13 cellular contexts compared by ENCODE assay signal in genomic region chr7:139661043-139661440, GRCh38.
DNase-seq lines count a peak whose midpoint lies in the region; ATAC-seq lines count a peak whose summit lies in the region.
"Had no signal": no experiment of that assay in that cellular context is flagged by ENCODE, and none has a peak within 500 bp of the region (broad histone marks: within the 10 kb centered on the region; RNA-seq: fewer than 3 reads in every experiment).

No MANE protein-coding gene starts in this region.

- H3K27ac Mint-ChIP-seq in activated T-helper 17 cell treated with anti-CD3 and anti-CD28 coated beads, Interleukin-2, amount 50 U/mL, for 72 hours, result peak overlapping the region; percentile 37

- peaks cover 15% of the 10 kb centered on the region for H3K36me3 Mint-ChIP-seq in activated T-helper 17 cell treated with anti-CD3 and anti-CD28 coated beads, Interleukin-2, amount 50 U/mL, for 72 hours (ENCODE audit: low read depth)

- H3K9me3 Mint-ChIP-seq in activated T-helper 17 cell treated with anti-CD3 and anti-CD28 coated beads, Interleukin-2, amount 50 U/mL, for 72 hours, result no peaks in the 10 kb centered on the region

- no peaks in the 10 kb centered on the region for H3K27me3 Mint-ChIP-seq in activated T-helper 17 cell treated with anti-CD3 and anti-CD28 coated beads, Interleukin-2, amount 50 U/mL, for 72 hours

- ATAC-seq in activated T-helper 17 cell treated with anti-CD3 and anti-CD28 coated beads, Interleukin-2, amount 50 U/mL, for 72 hours (replicated peaks), result no peak
- ATAC-seq in left colon (peak; percentile 44), HG02759 (IDR thresholded peaks at IDR 0.05; ENCODE audit: unreplicated experiment) (no peak), HG03025 (IDR thresholded peaks at IDR 0.05; ENCODE audit: low FRiP score, unreplicated experiment) (no peak)

- intact Hi-C loops in left colon (cut with DNase I, micrococcal nuclease), result no loop called here

- no peak overlapping the region for H3K4me3 Mint-ChIP-seq in activated T-helper 17 cell treated with anti-CD3 and anti-CD28 coated beads, Interleukin-2, amount 50 U/mL, for 72 hours

- DNase-seq in NCI-H2029 (lab: John Stamatoyannopoulos, UW) (peak; percentile 45), left colon (no peak), renal cortical epithelial cell (ENCODE audit: low read depth) (peak; percentile 63)
- DNase-seq in stimulated activated CD4-positive, alpha-beta T cell treated with anti-CD3 and anti-CD28 coated beads, Interleukin-4, amount 100 ng/mL, for 24 hours, result no peak
- DNase-seq in activated T-cell treated with anti-CD3 and anti-CD28 coated beads, Interleukin-2, amount 50 U/mL, for 1 hour, result no peak
- DNase-seq: activated CD4-positive, alpha-beta T cell treated with anti-CD3 and anti-CD28 coated beads for 48 hours; AML-193; MM.1S; NCI-H2107; stimulated activated CD4-positive, alpha-beta T cell treated with anti-CD3 and anti-CD28 coated beads, Interleukin-4, amount 100 ng/mL, for 4 hours had no signal

- H3K4me1 Mint-ChIP-seq in activated T-helper 17 cell treated with anti-CD3 and anti-CD28 coated beads, Interleukin-2, amount 50 U/mL, for 72 hours, result peaks cover 39% of the 10 kb centered on the region

Comparison
In these comparisons a context has a peak if more than half of its experiments do, and no peak if none do; other contexts are left out.
1. DNase-seq: peak in NCI-H2029 (single experiment) and renal cortical epithelial cell (single experiment); none in left colon (0 of 2), stimulated activated CD4-positive, alpha-beta T cell treated with anti-CD3 and anti-CD28 coated beads, Interleukin-4, amount 100 ng/mL, for 24 hours (single experiment) and activated T-cell treated with anti-CD3 and anti-CD28 coated beads, Interleukin-2, amount 50 U/mL, for 1 hour (single experiment).